In the genomic region with DNA sequence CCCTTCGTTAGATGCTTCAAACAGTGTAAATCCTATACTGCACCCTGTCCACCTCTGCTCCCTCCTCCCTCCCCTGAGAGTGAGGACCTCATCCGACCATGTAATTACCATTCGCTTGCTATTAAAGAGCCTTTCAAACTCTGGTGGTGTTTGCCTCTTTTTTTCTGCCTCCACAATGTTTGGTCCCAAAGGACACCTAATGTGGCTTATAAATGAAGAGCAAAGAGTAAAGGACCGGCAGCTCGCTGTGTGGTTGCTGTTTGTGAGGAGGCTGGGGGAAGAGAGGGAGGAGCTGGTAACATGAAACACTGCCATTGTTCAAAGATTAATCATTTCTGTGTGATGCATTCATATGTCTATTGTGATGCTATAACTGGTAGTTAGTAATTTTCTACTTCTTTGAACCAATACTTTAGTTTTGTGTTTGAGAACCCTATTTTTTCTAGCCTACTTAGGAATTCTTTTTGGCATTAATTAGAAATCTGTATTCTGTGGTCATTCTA, we compare ENCODE assay signal across 8 cellular contexts. TPM values are rescaled to one million over a fixed set of nuclear protein-coding genes. Genes with fewer than 3 reads are reported as not detected.
DNase-seq lines count a peak whose midpoint lies in the region; ATAC-seq, FAIRE-seq and TF ChIP-seq lines count a peak whose summit lies in the region.

No MANE protein-coding gene starts in this region.

- no peak for FAIRE-seq in GM12891 (lab: Jason Lieb, UNC)

- DNase-seq in SK-MEL-5 (ENCODE audit: low read depth, low spot score) (peak; percentile 99), fibroblast of the conjunctiva (ENCODE audit: low read depth) (peak; percentile 42), stomach (no peak), GM12891 (ENCODE audit: insufficient read length, low spot score) (no peak), left cardiac atrium (no peak)

- 56 to 66% (median 60%) methylated on average over 5 of the region's 5 CpGs for WGBS in stomach, 5 donors

- in situ Hi-C loops in SK-MEL-5 (cut with HindIII; ENCODE audit: low pct_unique_long_range_greater_than_20kb, low sequenced_read_pairs), result no loop called here

- TF ChIP-seq CTCF in stomach (IDR thresholded peaks at IDR 0.05), result no peak

- no peaks in the 10 kb centered on the region for H3K27me3 ChIP-seq in stomach

- intact Hi-C loops in stomach (cut with DNase I; ENCODE audit: low total_unique reads) (loop anchor here (10.0 kb wide), 1 partner anchor 252 kb away; no protein-coding TSS in a partner anchor), left cardiac atrium (cut with DNase I) (loop anchor here (5.0 to 10.0 kb wide), 2 partner anchors 262 to 405 kb away; no protein-coding TSS in a partner anchor)

- TF ChIP-seq POLR2A in stomach (IDR thresholded peaks at IDR 0.05) (no peak), GM12891 (IDR thresholded peaks at IDR 0.05; ENCODE audit: low read depth, low read length) (no peak)

- H3K9me3 ChIP-seq in stomach, result no peaks in the 10 kb centered on the region

- H3K36me3 ChIP-seq in stomach, result peaks cover 0 to 10% (median 6%) of the 10 kb centered on the region in 4 donors

- peaks cover 23 to 63% (median 53%) of the 10 kb centered on the region in 4 donors for H3K4me1 ChIP-seq in stomach

- ATAC-seq in GM18511 (IDR thresholded peaks at IDR 0.05; ENCODE audit: unreplicated experiment), result peak; percentile 27
- peak; percentile 24 for ATAC-seq in HG03520 (IDR thresholded peaks at IDR 0.05; ENCODE audit: unreplicated experiment)
- no peak for ATAC-seq in HG02870 (IDR thresholded peaks at IDR 0.05; ENCODE audit: unreplicated experiment)
- ATAC-seq in left cardiac atrium, result no peak

- TF ChIP-seq EP300 in stomach (IDR thresholded peaks at IDR 0.05), result no peak

- H3K4me3 ChIP-seq in stomach, result no peak overlapping the region

- H3K27ac ChIP-seq in stomach, result peak overlapping the region in 3 of 5 donors; percentile 45 to 52 (median 46)

TF ChIP-seq in GM12891, 5 proteins besides CTCF, POLR2A, EP300 and RAD21:
- no peak for TF ChIP-seq POU2F2 (IDR thresholded peaks at IDR 0.05; ENCODE audit: low read depth, low read length)
- TF ChIP-seq SPI1 (IDR thresholded peaks at IDR 0.05; ENCODE audit: low read depth, low read length), result no peak
- no peak for TF ChIP-seq PAX5 (IDR thresholded peaks at IDR 0.05; ENCODE audit: insufficient read depth, low read length, severe bottlenecking)
- TF ChIP-seq POLR2AphosphoS5 (IDR thresholded peaks at IDR 0.05; ENCODE audit: low read depth, low read length), result no peak
- no peak for TF ChIP-seq TAF1 (IDR thresholded peaks at IDR 0.05; ENCODE audit: low read depth, low read length)

RNA-seq across cellular contexts. Expression of a gene that starts 27.9 kb away (rescaled TPM):
- total RNA-seq in SK-MEL-5 (2014; rRNA removed; shearing (Covaris generic)), result 99.2 and 112 TPM in 2 replicates
- 57.1 and 60.0 TPM in 2 replicates for polyA plus RNA-seq in SK-MEL-5 (2015; cell fraction: cytosol; rRNA removed)
- polyA plus RNA-seq in SK-MEL-5 (2015; cell fraction: nucleus; rRNA removed), result 122 and 125 TPM in 2 replicates
- total RNA-seq in stomach (10 to 100 TPM in 4 of 5 donors, 1 to 10 TPM in 1; 7.8 to 84.8 (median 38.7) TPM), left cardiac atrium (10 to 100 TPM; 25.8 to 27.3 TPM)
- polyA plus RNA-seq in stomach, result 10 to 100 TPM; 19.5 to 52.7 (median 28.6) TPM
- 1.1 TPM for polyA plus RNA-seq in GM12891 (2012; ENCODE audit: low read depth, missing spikeins)

Comparison
In these comparisons a context has a peak if more than half of its experiments do, and no peak if none do; other contexts are left out.
1. ATAC-seq: peak in GM18511 (single experiment) and HG03520 (single experiment); none in HG02870 (single experiment) and left cardiac atrium (0 of 2).
2. DNase-seq: peak in SK-MEL-5 (single experiment) and fibroblast of the conjunctiva (single experiment); none in stomach (single experiment), GM12891 (single experiment) and left cardiac atrium (single experiment).